ENCODE assay signal across 1 cellular context in the genomic region with DNA sequence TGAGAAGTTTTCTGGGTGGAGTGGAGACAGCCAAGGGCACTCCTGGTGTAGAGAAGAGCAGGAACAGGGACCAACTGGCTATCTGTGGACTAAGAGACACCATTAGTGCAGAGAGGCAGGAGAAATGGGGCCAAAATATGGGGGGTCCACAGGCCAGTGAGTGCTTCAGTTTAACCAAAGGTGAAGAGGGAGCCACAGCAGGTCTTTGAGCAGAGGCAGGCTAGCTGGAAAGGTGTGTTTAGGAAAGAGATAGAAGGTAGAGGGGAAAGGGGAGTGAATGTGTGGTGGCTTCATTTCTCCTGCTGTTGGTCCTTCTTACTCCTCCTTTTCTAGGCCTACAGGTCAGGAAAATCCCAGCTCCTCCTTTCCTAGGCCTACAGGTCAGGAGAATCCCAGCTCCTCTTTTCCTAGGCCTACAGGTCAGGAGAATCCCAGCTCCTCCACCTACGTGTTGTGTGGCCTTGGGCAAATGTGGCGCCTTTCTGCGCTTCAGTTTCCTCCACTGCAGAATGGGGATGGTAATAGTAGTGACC.
TF ChIP-seq lines count a peak whose summit lies in the region.

No MANE protein-coding gene starts in this region.

TF ChIP-seq in IMR-90, 13 proteins besides CTCF, POLR2A, EP300 and RAD21:
- no peak for TF ChIP-seq CEBPB (IDR thresholded peaks at IDR 0.05; ENCODE audit: low read depth, low read length)
- TF ChIP-seq RFX5 (IDR thresholded peaks at IDR 0.05; ENCODE audit: low read depth, low read length): no peak
- TF ChIP-seq MAFK (IDR thresholded peaks at IDR 0.05; ENCODE audit: low read depth, low read length): no peak
- no peak for TF ChIP-seq BHLHE40 (IDR thresholded peaks at IDR 0.05; ENCODE audit: low read depth, low read length)
- no peak for TF ChIP-seq CHD1 (IDR thresholded peaks at IDR 0.05; ENCODE audit: low read depth, low read length)
- TF ChIP-seq, protein P1, sequence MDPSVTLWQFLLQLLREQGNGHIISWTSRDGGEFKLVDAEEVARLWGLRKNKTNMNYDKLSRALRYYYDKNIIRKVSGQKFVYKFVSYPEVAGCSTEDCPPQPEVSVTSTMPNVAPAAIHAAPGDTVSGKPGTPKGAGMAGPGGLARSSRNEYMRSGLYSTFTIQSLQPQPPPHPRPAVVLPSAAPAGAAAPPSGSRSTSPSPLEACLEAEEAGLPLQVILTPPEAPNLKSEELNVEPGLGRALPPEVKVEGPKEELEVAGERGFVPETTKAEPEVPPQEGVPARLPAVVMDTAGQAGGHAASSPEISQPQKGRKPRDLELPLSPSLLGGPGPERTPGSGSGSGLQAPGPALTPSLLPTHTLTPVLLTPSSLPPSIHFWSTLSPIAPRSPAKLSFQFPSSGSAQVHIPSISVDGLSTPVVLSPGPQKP (IDR thresholded peaks at IDR 0.05; ENCODE audit: borderline replicate concordance, low read depth, low read length): no peak
- no peak for TF ChIP-seq MAZ (IDR thresholded peaks at IDR 0.05; ENCODE audit: borderline replicate concordance, low read depth, low read length)
- TF ChIP-seq, protein P2, sequence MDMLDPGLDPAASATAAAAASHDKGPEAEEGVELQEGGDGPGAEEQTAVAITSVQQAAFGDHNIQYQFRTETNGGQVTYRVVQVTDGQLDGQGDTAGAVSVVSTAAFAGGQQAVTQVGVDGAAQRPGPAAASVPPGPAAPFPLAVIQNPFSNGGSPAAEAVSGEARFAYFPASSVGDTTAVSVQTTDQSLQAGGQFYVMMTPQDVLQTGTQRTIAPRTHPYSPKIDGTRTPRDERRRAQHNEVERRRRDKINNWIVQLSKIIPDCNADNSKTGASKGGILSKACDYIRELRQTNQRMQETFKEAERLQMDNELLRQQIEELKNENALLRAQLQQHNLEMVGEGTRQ (IDR thresholded peaks at IDR 0.05; ENCODE audit: low read depth, low read length): no peak
- TF ChIP-seq MXI1 (IDR thresholded peaks at IDR 0.05; ENCODE audit: borderline replicate concordance, low read depth, low read length): no peak
- TF ChIP-seq SMC3 (IDR thresholded peaks at IDR 0.05; ENCODE audit: low read depth, low read length): no peak
- no peak for TF ChIP-seq NFE2L2 (IDR thresholded peaks at IDR 0.05; ENCODE audit: low read depth, low read length)
- no peak for TF ChIP-seq FOS (IDR thresholded peaks at IDR 0.05; ENCODE audit: low read depth, low read length)
- no peak for TF ChIP-seq RCOR1 (IDR thresholded peaks at IDR 0.05; ENCODE audit: insufficient replicate concordance, low read length)
